In the genomic region with DNA sequence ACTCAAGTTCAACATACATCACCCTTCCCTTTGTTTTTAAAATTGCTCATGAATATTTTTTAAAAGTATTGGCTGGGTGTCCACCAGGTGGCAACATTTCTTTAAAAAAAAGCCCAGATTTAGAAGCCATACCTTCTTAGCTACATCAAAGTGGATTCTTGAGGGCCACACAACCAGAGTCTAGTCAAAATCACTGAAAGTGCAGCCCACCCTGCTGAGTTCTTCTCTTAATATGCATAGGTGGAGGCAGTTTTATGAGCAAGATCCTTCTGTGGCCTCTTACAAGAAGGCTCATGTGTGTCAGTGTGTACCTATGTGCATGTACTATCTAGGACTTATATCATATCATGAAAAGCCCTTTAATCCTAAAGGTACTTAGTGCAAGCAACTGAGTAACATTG, we compare ENCODE assay signal across 8 cellular contexts. TPM values are rescaled to one million over a fixed set of nuclear protein-coding genes. Genes with fewer than 3 reads are reported as not detected.
DNase-seq lines count a peak whose midpoint lies in the region; ATAC-seq and TF ChIP-seq lines count a peak whose summit lies in the region.

No MANE protein-coding gene starts in this region.

- CTCF ChIA-PET in BJ (lab: Yijun Ruan, JAX): interaction anchor here (0.7 to 8.6 kb wide), 27 partner anchors 9 to 498 kb away, joined by 3 to 120 read pairs (median 5); no protein-coding TSS in a partner anchor
- CTCF ChIA-PET in OCI-LY7 (lab: Charles Lee; ENCODE audit: unreplicated experiment): interaction anchor here (1.5 kb wide), 1 partner anchor 22 kb away, joined by 4 read pairs; no protein-coding TSS in a partner anchor

- H3K36me3 ChIP-seq in BJ (ENCODE audit: control insufficient read depth, insufficient read depth, low read length): no peaks in the 10 kb centered on the region
- H3K36me3 ChIP-seq in HAP-1 (replicated peaks): no peaks in the 10 kb centered on the region
- no peaks in the 10 kb centered on the region for H3K36me3 ChIP-seq in OCI-LY7 (ENCODE audit: insufficient read depth, low read length)
- no peaks in the 10 kb centered on the region for H3K36me3 ChIP-seq in parathyroid adenoma (ENCODE audit: control insufficient read depth, insufficient read depth, low read length)
- H3K36me3 ChIP-seq in H7 (replicated peaks; ENCODE audit: control insufficient read depth, insufficient read depth, low read length): no peaks in the 10 kb centered on the region

- in situ Hi-C loops in HAP-1 (cut with MboI; ENCODE audit: low sequenced_read_pairs): loop anchor here (10.0 kb wide), 1 partner anchor 505 kb away; no protein-coding TSS in a partner anchor

- no peaks in the 10 kb centered on the region for H3K9me2 ChIP-seq in OCI-LY7 (ENCODE audit: insufficient read depth, low read length)

- H3K79me2 ChIP-seq in OCI-LY7 (ENCODE audit: insufficient read depth, low read depth, low read length): no peaks in the 10 kb centered on the region
- H3K79me2 ChIP-seq in parathyroid adenoma: peaks cover 3% of the 10 kb centered on the region

- H3K27me3 ChIP-seq in BJ (ENCODE audit: control insufficient read depth, insufficient read depth, low read length): no peaks in the 10 kb centered on the region
- H3K27me3 ChIP-seq in HAP-1 (ENCODE audit: low read depth): no peaks in the 10 kb centered on the region
- H3K27me3 ChIP-seq in parathyroid adenoma (ENCODE audit: control insufficient read depth, insufficient read depth, low read length): no peaks in the 10 kb centered on the region
- H3K27me3 ChIP-seq in H7 (ENCODE audit: control insufficient read depth, insufficient read depth, low read length): no peaks in the 10 kb centered on the region

- BruUV-seq in OCI-LY7 (replicated peaks; lab: Mats Ljungman, UMichigan): no TSS peak

- no peak overlapping the region for H3K27ac ChIP-seq in OCI-LY7 (ENCODE audit: low read depth, low read length, poor library complexity, severe bottlenecking)
- H3K27ac ChIP-seq in epithelial cell of prostate: peak overlapping the region; percentile 42
- no peak overlapping the region for H3K27ac ChIP-seq in parathyroid adenoma

- TF ChIP-seq CTCF in BJ (IDR thresholded peaks at IDR 0.05; ENCODE audit: insufficient read depth, low read depth, low read length) (peak; percentile 48; the same call in 1 of the 2 replicates), OCI-LY7 (conservative IDR thresholded peaks at IDR 0.05; ENCODE audit: low read length) (peak; percentile 85), parathyroid adenoma (IDR thresholded peaks at IDR 0.05) (peak; percentile 45)

- no peak overlapping the region for H3K4me3 ChIP-seq in BJ (ENCODE audit: low read depth, low read length)
- no peak overlapping the region for H3K4me3 ChIP-seq in HAP-1
- no peak overlapping the region for H3K4me3 ChIP-seq in OCI-LY7 (ENCODE audit: low read depth, low read length, poor library complexity, severe bottlenecking)
- H3K4me3 ChIP-seq in parathyroid adenoma (ENCODE audit: low read depth, low read length): no peak overlapping the region
- no peak overlapping the region for H3K4me3 ChIP-seq in H7 (ENCODE audit: insufficient read depth, low read depth, low read length)

- ATAC-seq in GM21526 (IDR thresholded peaks at IDR 0.05; ENCODE audit: low FRiP score, unreplicated experiment): no peak
- ATAC-seq in HG03460 (IDR thresholded peaks at IDR 0.05; ENCODE audit: unreplicated experiment): no peak

- POLR2A ChIA-PET in BJ (lab: Charles Lee) (no interaction called here), OCI-LY7 (lab: Charles Lee) (interaction anchor here (0.6 kb wide), 1 partner anchor 34 kb away, joined by 5 read pairs; no protein-coding TSS in a partner anchor)

- no peaks in the 10 kb centered on the region for H4K20me1 ChIP-seq in OCI-LY7 (ENCODE audit: insufficient read depth, low read length)

- intact Hi-C loops in OCI-LY7 (cut with micrococcal nuclease; ENCODE audit: unreplicated experiment): loop anchor here (10.0 kb wide), 1 partner anchor 495 kb away; no protein-coding TSS in a partner anchor

- H3K9me3 ChIP-seq in HAP-1: no peaks in the 10 kb centered on the region
- no peaks in the 10 kb centered on the region for H3K9me3 ChIP-seq in OCI-LY7 (ENCODE audit: low read length)
- no peaks in the 10 kb centered on the region for H3K9me3 ChIP-seq in parathyroid adenoma (ENCODE audit: control insufficient read depth, low read length)

- H3K4me2 ChIP-seq in OCI-LY7 (ENCODE audit: low read length) (no peak overlapping the region), parathyroid adenoma (ENCODE audit: low read length) (no peak overlapping the region)

- no peak overlapping the region for H2AFZ ChIP-seq in OCI-LY7 (ENCODE audit: low read length)
- no peak overlapping the region for H2AFZ ChIP-seq in parathyroid adenoma

- no peak for DNase-seq in BJ (ENCODE audit: low read depth)
- peak; percentile 37 to 51 for DNase-seq in HAP-1 (ENCODE audit: low spot score in 2 of 2)
- peak; percentile 25 for DNase-seq in OCI-LY7 (ENCODE audit: low spot score)
- no peak for DNase-seq in epithelial cell of prostate (ENCODE audit: low read depth, low spot score)
- no peak for DNase-seq in H7

- no peak overlapping the region for H3K9ac ChIP-seq in parathyroid adenoma

- H3K4me1 ChIP-seq in HAP-1 (no peaks in the 10 kb centered on the region), OCI-LY7 (ENCODE audit: insufficient read depth, low read length, poor library complexity, severe bottlenecking) (no peaks in the 10 kb centered on the region), parathyroid adenoma (no peaks in the 10 kb centered on the region)

RNA-seq across cellular contexts. Expression of gene GNG12, which starts 16.9 kb away (rescaled TPM):
- polyA plus RNA-seq in BJ (2011; rRNA removed): 99.6 and 190 TPM in 2 replicates
- 75.1 and 90.0 TPM in 2 replicates for polyA minus RNA-seq in BJ (2011; rRNA and poly(A)+ RNA removed)
- not detected in 2 replicates for total RNA-seq in OCI-LY7 (2014; rRNA removed; shearing (Covaris generic))
- 0.10 TPM in 1 of 2 replicates, not detected in the other for total RNA-seq in OCI-LY7 (2022)
- total RNA-seq in H7 (2014; rRNA removed; shearing (Covaris generic)): 42.8 and 48.1 TPM in 2 replicates

Comparison
In these comparisons a context has a peak if more than half of its experiments do, and no peak if none do; other contexts are left out.
1. DNase-seq: peak in HAP-1 (2 of 2) and OCI-LY7 (single experiment); none in BJ (single experiment), epithelial cell of prostate (single experiment) and H7 (single experiment).
2. RNA of gene GNG12, which starts 16.9 kb away (total RNA-seq): 42.8 to 48.1 TPM in H7; 0.10 TPM in OCI-LY7; every median in the first group is over 10 times any median in the second.
3. Peak in every context shown above with its lines, with median percentiles within 50 percentile points of each other: CTCF ChIP-seq.